In the genomic region with DNA sequence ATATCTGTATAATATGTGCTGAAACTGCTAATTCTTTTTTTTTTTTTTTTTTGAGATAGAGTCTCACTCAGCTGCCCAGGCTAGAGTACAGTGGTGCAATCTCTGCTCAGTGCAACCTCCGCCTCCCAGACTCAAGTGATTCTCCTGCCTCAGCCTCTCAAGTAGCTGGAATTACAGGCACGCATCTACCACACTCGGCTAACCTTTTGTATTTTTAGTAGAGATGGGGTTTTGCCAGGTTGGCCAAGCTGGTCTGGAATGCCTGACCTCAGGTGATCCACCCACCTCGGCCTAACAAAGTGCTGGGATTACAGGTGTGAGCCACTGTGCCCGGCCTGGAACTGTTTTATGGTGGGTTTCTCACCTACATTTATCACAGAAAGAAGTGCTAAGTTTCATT, we compare ENCODE assay signal across 19 cellular contexts.
"Had no signal": no experiment of that assay in that cellular context is flagged by ENCODE, and none has a peak within 500 bp of the region (broad histone marks: within the 10 kb centered on the region; RNA-seq: fewer than 3 reads in every experiment).

No MANE protein-coding gene starts in this region.

- H3K36me3 Mint-ChIP-seq: brain; stimulated activated naive B cell treated with anti-CD40 and anti-IgM and Interleukin-4, amounts not matched to agents 10 μg/mL and 1 μg/mL and 100 μg/mL, for 72 hours had no signal

- H3K4me3 Mint-ChIP-seq: activated CD4-positive, alpha-beta T cell treated with anti-CD3 and anti-CD28 coated beads, Interleukin-2, amount 10 ng/mL, durations not matched to agents 24 days and 14 days; activated naive CD8-positive, alpha-beta T cell treated with anti-CD3 and anti-CD28 coated beads for 36 hours; brain; stimulated activated naive B cell treated with anti-CD40 and anti-IgM and Interleukin-4, amounts not matched to agents 10 μg/mL and 1 μg/mL and 100 μg/mL, for 72 hours had no signal

- H3K27me3 Mint-ChIP-seq: activated CD4-positive, alpha-beta T cell treated with anti-CD3 and anti-CD28 coated beads, Interleukin-2, amount 10 ng/mL, durations not matched to agents 24 days and 14 days; activated naive CD8-positive, alpha-beta T cell treated with anti-CD3 and anti-CD28 coated beads for 36 hours; brain; stimulated activated naive B cell treated with anti-CD40 and anti-IgM and Interleukin-4, amounts not matched to agents 10 μg/mL and 1 μg/mL and 100 μg/mL, for 72 hours had no signal

- FAIRE-seq: islet of Langerhans had no signal

- H3K9me3 Mint-ChIP-seq: stimulated activated naive B cell treated with anti-CD40 and anti-IgM and Interleukin-4, amounts not matched to agents 10 μg/mL and 1 μg/mL and 100 μg/mL, for 72 hours had no signal

- H3K36me3 ChIP-seq: colonic mucosa, esophagus muscularis mucosa, lower lobe of right lung, tibial nerve, vagina had no signal

- H3K79me2 ChIP-seq: parathyroid adenoma had no signal

- H3K27me3 ChIP-seq: colonic mucosa, esophagus muscularis mucosa, tibial nerve, vagina had no signal

- H3K9ac ChIP-seq: parathyroid adenoma had no signal

- H3K4me1 ChIP-seq: colonic mucosa, esophagus muscularis mucosa, parathyroid adenoma had no signal

- H3K9me3 ChIP-seq: colonic mucosa, esophagus muscularis mucosa, lower lobe of right lung, tibial nerve, vagina had no signal

- H3K27ac Mint-ChIP-seq: activated CD4-positive, alpha-beta T cell treated with anti-CD3 and anti-CD28 coated beads, Interleukin-2, amount 10 ng/mL, durations not matched to agents 24 days and 14 days; brain; stimulated activated naive B cell treated with anti-CD40 and anti-IgM and Interleukin-4, amounts not matched to agents 10 μg/mL and 1 μg/mL and 100 μg/mL, for 72 hours had no signal

- H3K4me3 ChIP-seq: colonic mucosa, esophagus muscularis mucosa, lower lobe of right lung, tibial nerve, vagina had no signal

- ATAC-seq: left colon; stimulated activated naive B cell treated with anti-CD40 and anti-IgM and Interleukin-4, amounts not matched to agents 10 μg/mL and 1 μg/mL and 100 μg/mL, for 72 hours had no signal

- DNase-seq: activated CD4-positive, alpha-beta T cell treated with anti-CD3 and anti-CD28 coated beads, Interleukin-2, amount 10 ng/mL, durations not matched to agents 24 days and 14 days; activated CD4-positive, CD25-positive, alpha-beta regulatory T cell; activated effector memory CD4-positive, alpha-beta T cell treated with Interleukin-2 at 50 U/mL for 16 hours; activated naive CD8-positive, alpha-beta T cell treated with anti-CD3 and anti-CD28 coated beads for 36 hours; activated T-cell treated with anti-CD3 and anti-CD28 coated beads, Interleukin-2, amount 50 U/mL, for 1 hour; amygdala; central memory CD4-positive, alpha-beta T cell; colonic mucosa; left colon; lower lobe of right lung; midbrain; stimulated activated naive B cell treated with anti-CD40 and anti-IgM and Interleukin-4, amounts not matched to agents 10 μg/mL and 1 μg/mL and 100 μg/mL, for 72 hours; T-helper 2 cell had no signal

- H3K27ac ChIP-seq: colonic mucosa, esophagus muscularis mucosa, lower lobe of right lung, parathyroid adenoma, tibial nerve, vagina had no signal

- H2AFZ ChIP-seq: parathyroid adenoma had no signal
